ENCODE assay signal across 16 cellular contexts in genomic region chr4:128639586-128640270, GRCh38.
A peak's percentile ranks its signal among the peaks of the same experiment; 100 is the strongest.
DNase-seq lines count a peak whose midpoint lies in the region; ATAC-seq, FAIRE-seq and TF ChIP-seq lines count a peak whose summit lies in the region.
"Had no signal": no experiment of that assay in that cellular context is flagged by ENCODE, and none has a peak within 500 bp of the region (broad histone marks: within the 10 kb centered on the region; RNA-seq: fewer than 3 reads in every experiment).

No MANE protein-coding gene starts in this region.

- FAIRE-seq in D721Med (lab: Jason Lieb, UNC) = no peak
- FAIRE-seq: kidney had no signal

- 68 to 87% (median 80%) methylated on average over 2 of the region's 2 CpGs for WGBS in heart left ventricle, 4 donors
- 49% methylated on average over 2 of the region's 2 CpGs for WGBS in prostate gland

- H3K27me3 ChIP-seq in heart left ventricle (no peaks in the 10 kb centered on the region), prostate gland (replicated peaks; ENCODE audit: insufficient read depth) (no peaks in the 10 kb centered on the region)
- H3K27me3 ChIP-seq: thyroid gland had no signal

- H3K36me3 ChIP-seq in heart left ventricle = no peaks in the 10 kb centered on the region
- H3K36me3 ChIP-seq in prostate gland = no peaks in the 10 kb centered on the region
- H3K36me3 ChIP-seq: thyroid gland had no signal

- H3K4me3 ChIP-seq in heart left ventricle (no peak overlapping the region), prostate gland (no peak overlapping the region)
- H3K4me3 ChIP-seq: thyroid gland had no signal

- ATAC-seq in heart left ventricle (no peak), HG02981 (IDR thresholded peaks at IDR 0.05; ENCODE audit: unreplicated experiment) (no peak)
- no peak for ATAC-seq in stimulated activated naive CD8-positive, alpha-beta T cell treated with anti-CD3 and anti-CD28 coated beads, Interleukin-15, Interleukin-2, amounts not matched to agents 100 U/mL and 50 U/mL, for 24 hours
- ATAC-seq: T-helper 17 cell had no signal

- H3K27ac ChIP-seq in heart left ventricle (peak overlapping the region in 9 of 12 donors; percentile 4 to 74 (median 45)), prostate gland (peak overlapping the region; percentile 43 to 62)

- peak; percentile 54 for DNase-seq in EH (ENCODE audit: low read depth)
- DNase-seq in astrocyte of the hippocampus (ENCODE audit: low read depth, low spot score) = peak; percentile 45
- DNase-seq in heart left ventricle = no peak
- no peak for DNase-seq in prostate gland (ENCODE audit: low spot score)
- DNase-seq in D721Med (ENCODE audit: insufficient read length, low spot score) = no peak
- no peak for DNase-seq in stimulated activated naive CD8-positive, alpha-beta T cell treated with anti-CD3 and anti-CD28 coated beads, Interleukin-15, Interleukin-2, amounts not matched to agents 100 U/mL and 50 U/mL, for 24 hours
- no peak for DNase-seq in NCI-H2171 treated with DMSO at 0.1 percent for 48 hours (lab: John Stamatoyannopoulos, UW)
- DNase-seq: activated CD4-positive, CD25-positive, alpha-beta regulatory T cell treated with anti-CD3 and anti-CD28 coated beads, Interleukin-2, amount 50 U/mL, for 72 hours; activated naive CD4-positive, alpha-beta T cell treated with anti-CD3 and anti-CD28 coated beads, Interleukin-2, amount 50 U/mL, for 16 hours; GF-D8; kidney; MV-4-11; NK-92 treated with Interleukin-12 subunit alpha and Interleukin-12 subunit beta, amount 100 ng/mL, for 24 hours; T-helper 17 cell; thyroid gland had no signal

- no peak for TF ChIP-seq POLR2A in heart left ventricle (IDR thresholded peaks at IDR 0.05)
- TF ChIP-seq POLR2A in prostate gland (IDR thresholded peaks at IDR 0.05) = no peak

- intact Hi-C loops in heart left ventricle (cut with DNase I) = loop anchor here in 3 of 10 donors (5.0 to 10.0 kb wide), 4 partner anchors 37 to 185 kb away; no protein-coding TSS in a partner anchor
- intact Hi-C loops in prostate gland (cut with DNase I) = no loop called here

- no peaks in the 10 kb centered on the region for H3K9me3 ChIP-seq in heart left ventricle
- H3K9me3 ChIP-seq in prostate gland = no peaks in the 10 kb centered on the region
- H3K9me3 ChIP-seq: thyroid gland had no signal

- no peak for TF ChIP-seq CTCF in heart left ventricle (IDR thresholded peaks at IDR 0.05)
- no peak for TF ChIP-seq CTCF in prostate gland (IDR thresholded peaks at IDR 0.05)
- TF ChIP-seq CTCF in D721Med (IDR thresholded peaks at IDR 0.05; ENCODE audit: insufficient read depth, missing control alignments) = no peak

- H3K4me1 ChIP-seq in heart left ventricle (peaks cover 0 to 24% (median 11%) of the 10 kb centered on the region in 12 donors), prostate gland (replicated peaks) (no peaks in the 10 kb centered on the region)

Comparison
In these comparisons a context has a peak if more than half of its experiments do, and no peak if none do; other contexts are left out.
1. DNase-seq: peak in EH (single experiment) and astrocyte of the hippocampus (single experiment); none in heart left ventricle (0 of 5), prostate gland (single experiment), D721Med (single experiment), stimulated activated naive CD8-positive, alpha-beta T cell treated with anti-CD3 and anti-CD28 coated beads, Interleukin-15, Interleukin-2, amounts not matched to agents 100 U/mL and 50 U/mL, for 24 hours (single experiment) and NCI-H2171 treated with DMSO at 0.1 percent for 48 hours (single experiment).